Comparison of ENCODE assay signal across 1 cellular context in genomic region chr1:205296154-205296553, GRCh38.
TF ChIP-seq lines count a peak whose summit lies in the region.

No MANE protein-coding gene starts in this region.

TF ChIP-seq in A549, 52 proteins besides CTCF, POLR2A, EP300 and RAD21:
- TF ChIP-seq CEBPB (IDR thresholded peaks at IDR 0.05) = no peak
- TF ChIP-seq KDM5A (IDR thresholded peaks at IDR 0.05) = no peak
